8 cellular contexts compared by ENCODE assay signal in genomic region chr9:37485389-37486255, GRCh38. TPM values are rescaled to one million over a fixed set of nuclear protein-coding genes. Genes with fewer than 3 reads are reported as not detected.
DNase-seq lines count a peak whose midpoint lies in the region; ATAC-seq, FAIRE-seq and TF ChIP-seq lines count a peak whose summit lies in the region.

A gene with protein sequence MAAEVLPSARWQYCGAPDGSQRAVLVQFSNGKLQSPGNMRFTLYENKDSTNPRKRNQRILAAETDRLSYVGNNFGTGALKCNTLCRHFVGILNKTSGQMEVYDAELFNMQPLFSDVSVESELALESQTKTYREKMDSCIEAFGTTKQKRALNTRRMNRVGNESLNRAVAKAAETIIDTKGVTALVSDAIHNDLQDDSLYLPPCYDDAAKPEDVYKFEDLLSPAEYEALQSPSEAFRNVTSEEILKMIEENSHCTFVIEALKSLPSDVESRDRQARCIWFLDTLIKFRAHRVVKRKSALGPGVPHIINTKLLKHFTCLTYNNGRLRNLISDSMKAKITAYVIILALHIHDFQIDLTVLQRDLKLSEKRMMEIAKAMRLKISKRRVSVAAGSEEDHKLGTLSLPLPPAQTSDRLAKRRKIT (plus strand): TSS chr9:37485948. CDS start chr9:37486048, 100 bp downstream.

- peak within 1 kb of the TSS; percentile 97 for H3K4me3 ChIP-seq in BE2C (ENCODE audit: low read depth, low read length)
- peak within 1 kb of the TSS; percentile 67 for H3K4me3 ChIP-seq in choroid plexus epithelial cell (ENCODE audit: low read depth, low read length)

- intact Hi-C loops in activated CD4-positive, alpha-beta T cell treated with anti-CD3 and anti-CD28 coated beads for 36 hours (cut with DNase I, micrococcal nuclease), result loop anchor here (1.0 to 10.0 kb wide), 19 partner anchors 20 to 1291 kb away; partner anchors contain the start of genes EXOSC3 (in 2 of the 2), GRHPR (in 2 of the 2), SLC25A51 (in 2 of the 2) and TOMM5 (in 2 of the 2)

- no peaks in the 10 kb centered on the region for H3K27me3 ChIP-seq in BE2C

- H3K36me3 ChIP-seq in BE2C, result peaks cover 25% of the 10 kb centered on the region

- DNase-seq in BE2C, result peak; percentile 97
- DNase-seq in GM19239 (ENCODE audit: insufficient read length, low spot score), result peak; percentile 94
- DNase-seq in NCI-H524 (lab: John Stamatoyannopoulos, UW), result peak; percentile 89 to 94
- peak; percentile 98 for DNase-seq in activated CD4-positive, alpha-beta T cell treated with anti-CD3 and anti-CD28 coated beads for 36 hours
- peak; percentile 95 for DNase-seq in choroid plexus epithelial cell (ENCODE audit: low read depth)
- DNase-seq in kidney tubule cell (ENCODE audit: low spot score), result peak; percentile 96
- DNase-seq in stimulated activated CD4-positive, alpha-beta T cell treated with anti-CD3 and anti-CD28 coated beads, Interleukin-1b, Interleukin-23, amount 100 ng/mL, for 1 hour (ENCODE audit: low read depth in 2 of 2), result peak; percentile 91 to 97

- no peaks in the 10 kb centered on the region for H3K9me3 ChIP-seq in BE2C

- H3K27ac Mint-ChIP-seq in activated CD4-positive, alpha-beta T cell treated with anti-CD3 and anti-CD28 coated beads for 36 hours, result peak within 1 kb of the TSS; percentile 93

- CTCF ChIA-PET in activated CD4-positive, alpha-beta T cell treated with anti-CD3 and anti-CD28 coated beads for 36 hours (lab: Charles Lee), result interaction anchor here (0.6 to 1.6 kb wide), 7 partner anchors 11 to 428 kb away, joined by 3 to 7 read pairs (median 3); no protein-coding TSS in a partner anchor

- H3K4me3 Mint-ChIP-seq in activated CD4-positive, alpha-beta T cell treated with anti-CD3 and anti-CD28 coated beads for 36 hours, result peak within 1 kb of the TSS; percentile 94

- H3K9me3 Mint-ChIP-seq in activated CD4-positive, alpha-beta T cell treated with anti-CD3 and anti-CD28 coated beads for 36 hours (ENCODE audit: low read depth), result no peaks in the 10 kb centered on the region

- peaks cover 3% of the 10 kb centered on the region; the same call in 1 of the 2 replicates for H3K4me1 ChIP-seq in BE2C

- peaks cover 7% of the 10 kb centered on the region for H3K27me3 Mint-ChIP-seq in activated CD4-positive, alpha-beta T cell treated with anti-CD3 and anti-CD28 coated beads for 36 hours

- TF ChIP-seq CTCF in BE2C (IDR thresholded peaks at IDR 0.05; ENCODE audit: low read depth, low read length), result no peak
- no peak for TF ChIP-seq CTCF in choroid plexus epithelial cell (conservative IDR thresholded peaks at IDR 0.05; ENCODE audit: low read depth, low read length)

- peaks cover 38% of the 10 kb centered on the region for H3K36me3 Mint-ChIP-seq in activated CD4-positive, alpha-beta T cell treated with anti-CD3 and anti-CD28 coated beads for 36 hours (ENCODE audit: low read depth)

- peaks cover 41% of the 10 kb centered on the region for H3K4me1 Mint-ChIP-seq in activated CD4-positive, alpha-beta T cell treated with anti-CD3 and anti-CD28 coated beads for 36 hours

- peak; percentile 96 for FAIRE-seq in GM19239 (lab: Jason Lieb, UNC)

- ATAC-seq in HG03442 (IDR thresholded peaks at IDR 0.05; ENCODE audit: unreplicated experiment), result peak; percentile 94
- peak; percentile 97 for ATAC-seq in activated CD4-positive, alpha-beta T cell treated with anti-CD3 and anti-CD28 coated beads for 36 hours

- POLR2A ChIA-PET in activated CD4-positive, alpha-beta T cell treated with anti-CD3 and anti-CD28 coated beads for 36 hours (lab: Charles Lee), result interaction anchor here (1.0 to 1.8 kb wide), 3 partner anchors 13 to 20 kb away, joined by 3 to 13 read pairs (median 4); partner anchors contain the start of gene ZBTB5

RNA-seq across cellular contexts. Expression of the gene that starts here (rescaled TPM):
- 5.7 TPM for polyA plus RNA-seq in BE2C (2012; ENCODE audit: insufficient read depth, insufficient read length, low read depth)
- total RNA-seq in activated CD4-positive, alpha-beta T cell treated with anti-CD3 and anti-CD28 coated beads for 36 hours, result 10 to 100 TPM; 67.5 to 69.2 TPM

Comparison
In these comparisons a context has a peak if more than half of its experiments do, and no peak if none do; other contexts are left out.
1. Peak in every context shown above with its lines: DNase-seq, ATAC-seq and H3K4me3 ChIP-seq.